9 cellular contexts compared by ENCODE assay signal in genomic region chr10:11175823-11176243, GRCh38.
DNase-seq lines count a peak whose midpoint lies in the region; ATAC-seq, FAIRE-seq and TF ChIP-seq lines count a peak whose summit lies in the region.
"Had no signal": no experiment of that assay in that cellular context is flagged by ENCODE, and none has a peak within 500 bp of the region (broad histone marks: within the 10 kb centered on the region; RNA-seq: fewer than 3 reads in every experiment).

No MANE protein-coding gene starts in this region.

- FAIRE-seq in GM12891 (lab: Jason Lieb, UNC): peak; percentile 95

- peak; percentile 73; the same call in 1 of the 2 replicates for TF ChIP-seq POLR2A in GM12891 (IDR thresholded peaks at IDR 0.05; ENCODE audit: low read depth, low read length)

- H3K4me3 Mint-ChIP-seq in progenitor cell of endocrine pancreas (ENCODE audit: low read depth) (no peak overlapping the region), type B pancreatic cell (no peak overlapping the region)
- H3K4me3 Mint-ChIP-seq: GM23338 had no signal

- TF ChIP-seq CTCF in progenitor cell of endocrine pancreas (IDR thresholded peaks at IDR 0.05; ENCODE audit: unreplicated experiment): no peak
- no peak for TF ChIP-seq CTCF in type B pancreatic cell (conservative IDR thresholded peaks at IDR 0.05)

- peaks cover 67% of the 10 kb centered on the region for H3K27me3 Mint-ChIP-seq in progenitor cell of endocrine pancreas
- H3K27me3 Mint-ChIP-seq in type B pancreatic cell: peaks cover 45% of the 10 kb centered on the region

- H3K9me3 Mint-ChIP-seq in progenitor cell of endocrine pancreas (ENCODE audit: low read depth) (no peaks in the 10 kb centered on the region), type B pancreatic cell (no peaks in the 10 kb centered on the region)
- H3K9me3 Mint-ChIP-seq: GM23338 had no signal

- DNase-seq in GM12891 (ENCODE audit: insufficient read length, low spot score): no peak
- peak; percentile 69 to 80 for DNase-seq in Kasumi-1 (lab: John Stamatoyannopoulos, UW)
- DNase-seq in left lobe of liver (ENCODE audit: low spot score): no peak
- DNase-seq in SK-N-DZ (ENCODE audit: low spot score): no peak
- DNase-seq in progenitor cell of endocrine pancreas (ENCODE audit: low spot score, unreplicated experiment): no peak
- DNase-seq in DMS153 treated with DMSO at 0.1 percent for 48 hours (lab: John Stamatoyannopoulos, UW; ENCODE audit: unreplicated experiment): no peak
- DNase-seq in type B pancreatic cell (ENCODE audit: extremely low spot score, unreplicated experiment): no peak

- H3K36me3 Mint-ChIP-seq in progenitor cell of endocrine pancreas (ENCODE audit: insufficient read depth) (no peaks in the 10 kb centered on the region), type B pancreatic cell (peaks cover 5% of the 10 kb centered on the region)

- H3K27ac Mint-ChIP-seq in progenitor cell of endocrine pancreas (no peak overlapping the region), type B pancreatic cell (no peak overlapping the region)
- H3K27ac Mint-ChIP-seq: GM23338 had no signal

- H3K4me1 Mint-ChIP-seq in progenitor cell of endocrine pancreas (ENCODE audit: low read depth) (peaks cover 13% of the 10 kb centered on the region), type B pancreatic cell (ENCODE audit: unreplicated experiment) (peaks cover 5% of the 10 kb centered on the region)

- peak; percentile 25 for ATAC-seq in GM21526 (IDR thresholded peaks at IDR 0.05; ENCODE audit: low FRiP score, unreplicated experiment)
- ATAC-seq in left lobe of liver: peak; percentile 31
- ATAC-seq: GM23338 had no signal

TF ChIP-seq in GM12891, 5 proteins besides CTCF, POLR2A, EP300 and RAD21:
- TF ChIP-seq POLR2AphosphoS5 (IDR thresholded peaks at IDR 0.05; ENCODE audit: low read depth, low read length) (peak; percentile 23; the same call in 1 of the 2 replicates), POU2F2 (IDR thresholded peaks at IDR 0.05; ENCODE audit: low read depth, low read length) (peak; percentile 92), PAX5 (IDR thresholded peaks at IDR 0.05; ENCODE audit: insufficient read depth, low read length, severe bottlenecking) (no peak), SPI1 (IDR thresholded peaks at IDR 0.05; ENCODE audit: low read depth, low read length) (peak; percentile 79), TAF1 (IDR thresholded peaks at IDR 0.05; ENCODE audit: low read depth, low read length) (peak; percentile 44; the same call in 1 of the 2 replicates)

Comparison
In these comparisons a context has a peak if more than half of its experiments do, and no peak if none do; other contexts are left out.
1. DNase-seq: peak in Kasumi-1 (2 of 2); none in GM12891 (single experiment), left lobe of liver (single experiment), SK-N-DZ (single experiment), progenitor cell of endocrine pancreas (single experiment), DMS153 treated with DMSO at 0.1 percent for 48 hours (single experiment) and type B pancreatic cell (single experiment).